In the genomic region with DNA sequence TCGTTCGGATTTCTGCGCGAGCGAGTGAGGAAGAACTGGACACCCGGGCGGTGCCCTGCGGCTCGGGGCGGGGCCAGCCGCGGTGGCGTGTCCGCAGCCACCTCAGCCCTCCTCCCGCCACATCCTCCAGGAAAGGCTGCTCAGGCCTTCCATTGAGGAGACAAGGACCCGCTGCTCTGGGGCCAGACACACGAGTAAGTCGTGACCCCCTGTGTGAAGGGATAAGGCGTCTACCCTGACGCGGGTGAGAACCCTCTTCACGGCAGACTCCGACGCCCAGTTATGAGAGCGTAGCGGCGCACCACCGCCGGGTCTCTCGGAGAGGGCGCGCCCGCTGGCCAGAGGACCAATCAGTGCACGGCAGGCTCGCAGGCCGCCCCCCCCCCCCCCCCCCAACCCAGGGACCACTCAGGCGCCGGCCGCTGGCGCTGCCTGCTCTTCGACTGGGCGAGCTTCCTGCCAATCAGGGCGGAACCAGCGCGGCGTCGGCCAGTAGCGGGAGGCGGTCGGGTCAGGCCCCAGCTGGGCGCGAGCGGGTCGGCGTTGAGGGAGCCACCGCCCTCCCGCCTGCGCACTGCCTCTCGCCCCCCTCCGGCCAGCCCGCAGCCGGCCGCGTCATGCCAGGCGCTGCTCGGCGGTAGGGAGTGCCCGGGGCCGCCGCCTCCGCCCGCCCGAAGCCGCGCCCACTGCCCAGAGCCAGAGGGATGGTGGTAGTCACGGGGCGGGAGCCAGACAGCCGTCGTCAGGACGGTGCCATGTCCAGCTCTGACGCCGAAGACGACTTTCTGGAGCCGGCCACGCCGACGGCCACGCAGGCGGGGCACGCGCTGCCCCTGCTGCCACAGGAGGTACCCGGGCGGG, we compare ENCODE assay signal across 8 cellular contexts. TPM values are rescaled to one million over a fixed set of nuclear protein-coding genes. Genes with fewer than 3 reads are reported as not detected.
DNase-seq lines count a peak whose midpoint lies in the region; TF ChIP-seq lines count a peak whose summit lies in the region.

TSS of gene KCTD7 (plus strand) at position 521 of the 861 bp plus-strand sequence. CDS start at position 705, 184 bp downstream.

- no peaks in the 10 kb centered on the region for H3K27me3 ChIP-seq in SJSA1 (replicated peaks)
- no peaks in the 10 kb centered on the region for H3K27me3 ChIP-seq in neuronal stem cell (ENCODE audit: control insufficient read depth in 3 of 3, insufficient read depth in 3 of 3, low read depth in 1 of 3, low read length in 3 of 3)
- H3K27me3 ChIP-seq in subcutaneous abdominal adipose tissue (ENCODE audit: control insufficient read depth in 5 of 5, insufficient read depth in 4 of 5, low read length in 5 of 5): no peaks in the 10 kb centered on the region

- H3K4me2 ChIP-seq in neuronal stem cell (ENCODE audit: insufficient read depth, low read length, poor library complexity, severe bottlenecking): peak within 1 kb of the TSS; percentile 70

- no CpG with 5 or more reads among the region's 93 CpGs for WGBS in neuronal stem cell (ENCODE audit: extremely low coverage in 2 of 2, insufficient read length in 2 of 2, insufficient replicate concordance in 1 of 2), 2 donors

- H3K27ac ChIP-seq in SJSA1: peak within 1 kb of the TSS; percentile 83
- peak within 1 kb of the TSS; percentile 96 for H3K27ac ChIP-seq in neuronal stem cell (replicated peaks; ENCODE audit: low read length)
- H3K27ac ChIP-seq in subcutaneous abdominal adipose tissue (ENCODE audit: low read depth, low read length): peak within 1 kb of the TSS; percentile 91

- H4K91ac ChIP-seq in neuronal stem cell (ENCODE audit: low read depth, low read length, poor library complexity): peak within 1 kb of the TSS; percentile 60

- H3K18ac ChIP-seq in neuronal stem cell (ENCODE audit: low read length): peak within 1 kb of the TSS; percentile 99

- peak within 1 kb of the TSS; percentile 99 for H2AFZ ChIP-seq in neuronal stem cell (ENCODE audit: low read length)

- TF ChIP-seq CTCF in HFF-Myc (IDR thresholded peaks at IDR 0.05; ENCODE audit: low read depth, low read length, missing control alignments): no peak

- H2BK120ac ChIP-seq in neuronal stem cell (ENCODE audit: low read depth, low read length): no peak within 1 kb of the TSS

- DNase-seq in GM04503 (ENCODE audit: low read depth) (peak; percentile 84), HFF-Myc (ENCODE audit: extremely low read depth, low read depth) (peak; percentile 85), MV-4-11 (lab: John Stamatoyannopoulos, UW) (peak; percentile 92), SJSA1 (ENCODE audit: low read depth in 1 of 2, low spot score in 2 of 2) (peak; percentile 98 to 99), foreskin melanocyte (peak; percentile 95), neuronal stem cell (ENCODE audit: low spot score) (peak; percentile 95)
- peak; percentile 95 for DNase-seq in activated naive CD4-positive, alpha-beta T cell treated with Interleukin-2 at 50 U/mL for 16 hours

- H3K4me3 ChIP-seq in HFF-Myc (replicated peaks; ENCODE audit: low read depth, low read length) (peak within 1 kb of the TSS; percentile 60), SJSA1 (peak within 1 kb of the TSS; percentile 72), neuronal stem cell (ENCODE audit: low read length in 2 of 2) (peak within 1 kb of the TSS; percentile 71 to 99), subcutaneous abdominal adipose tissue (ENCODE audit: low read depth in 1 of 5, low read length in 5 of 5) (peak within 1 kb of the TSS; percentile 84 to 97 (median 94))

- H2BK12ac ChIP-seq in neuronal stem cell (ENCODE audit: low read length): no peak within 1 kb of the TSS

- 0 out of 2 replicates have a peak, but pooled peaks cover 9% of the 10 kb centered on the region for H3K4me1 ChIP-seq in SJSA1 (replicated peaks)
- H3K4me1 ChIP-seq in neuronal stem cell (ENCODE audit: control insufficient read depth in 2 of 2, insufficient read depth in 1 of 2, low read depth in 1 of 2, low read length in 2 of 2): peaks cover 0 to 4% of the 10 kb centered on the region in 2 donors
- peaks cover 4 to 39% (median 27%) of the 10 kb centered on the region in 5 donors for H3K4me1 ChIP-seq in subcutaneous abdominal adipose tissue (ENCODE audit: control insufficient read depth in 5 of 5, insufficient read depth in 5 of 5, low read length in 5 of 5)

- H3K23ac ChIP-seq in neuronal stem cell (ENCODE audit: low read depth, low read length, poor library complexity): peak within 1 kb of the TSS; percentile 98

- H2AK5ac ChIP-seq in neuronal stem cell (ENCODE audit: low read depth, low read length): peak within 1 kb of the TSS; percentile 80

- H3K14ac ChIP-seq in neuronal stem cell (ENCODE audit: low read length): peak within 1 kb of the TSS; percentile 97

- no peak within 1 kb of the TSS for H2BK15ac ChIP-seq in neuronal stem cell (ENCODE audit: low read length)

- peak within 1 kb of the TSS; percentile 48 for H4K8ac ChIP-seq in neuronal stem cell (ENCODE audit: low read depth, low read length)

- H3K36me3 ChIP-seq in SJSA1 (0 out of 2 replicates have a peak, but pooled peaks cover 3% of the 10 kb centered on the region), neuronal stem cell (replicated peaks in 1 of 2; ENCODE audit: control insufficient read depth in 2 of 2, insufficient read depth in 2 of 2, low read length in 2 of 2) (peaks cover 2 to 10% of the 10 kb centered on the region in 2 donors), subcutaneous abdominal adipose tissue (ENCODE audit: control insufficient read depth in 5 of 5, insufficient read depth in 5 of 5, low read length in 5 of 5) (peaks cover 0 to 5% (median 4%) of the 10 kb centered on the region in 5 donors)

- no peak within 1 kb of the TSS for H3K4ac ChIP-seq in neuronal stem cell (ENCODE audit: low read length)

- no peaks in the 10 kb centered on the region for H3K9me3 ChIP-seq in SJSA1 (replicated peaks)
- no peaks in the 10 kb centered on the region for H3K9me3 ChIP-seq in neuronal stem cell (replicated peaks in 1 of 2; ENCODE audit: control insufficient read depth in 2 of 2, insufficient read depth in 1 of 2, low read depth in 1 of 2, low read length in 2 of 2)
- no peaks in the 10 kb centered on the region for H3K9me3 ChIP-seq in subcutaneous abdominal adipose tissue (ENCODE audit: control insufficient read depth in 5 of 5, low read length in 5 of 5)

- peak within 1 kb of the TSS; percentile 96 for H2BK5ac ChIP-seq in neuronal stem cell (ENCODE audit: low read length)

- H3K79me1 ChIP-seq in neuronal stem cell (ENCODE audit: low read depth, low read length): peaks cover 3% of the 10 kb centered on the region

- H3K9ac ChIP-seq in neuronal stem cell (ENCODE audit: low read depth, low read length, poor library complexity) (peak within 1 kb of the TSS; percentile 98), subcutaneous abdominal adipose tissue (ENCODE audit: low read length in 5 of 5) (peak within 1 kb of the TSS; percentile 35 to 79 (median 72))

RNA-seq across cellular contexts. Expression of gene KCTD7, which starts in this region (rescaled TPM):
- total RNA-seq in SJSA1 (2014; rRNA removed; shearing (Covaris generic)): 6.0 and 12.3 TPM in 2 replicates
- 5.6 TPM for polyA plus RNA-seq in neuronal stem cell (2013, experiment 1 of 2)
- 5.8 TPM for polyA plus RNA-seq in neuronal stem cell (2013, experiment 2 of 2)

Comparison
In these comparisons a context has a peak if more than half of its experiments do, and no peak if none do; other contexts are left out.
1. Peak in every context shown above with its lines: DNase-seq, H3K4me3 ChIP-seq and H3K27ac ChIP-seq.